In the genomic region with DNA sequence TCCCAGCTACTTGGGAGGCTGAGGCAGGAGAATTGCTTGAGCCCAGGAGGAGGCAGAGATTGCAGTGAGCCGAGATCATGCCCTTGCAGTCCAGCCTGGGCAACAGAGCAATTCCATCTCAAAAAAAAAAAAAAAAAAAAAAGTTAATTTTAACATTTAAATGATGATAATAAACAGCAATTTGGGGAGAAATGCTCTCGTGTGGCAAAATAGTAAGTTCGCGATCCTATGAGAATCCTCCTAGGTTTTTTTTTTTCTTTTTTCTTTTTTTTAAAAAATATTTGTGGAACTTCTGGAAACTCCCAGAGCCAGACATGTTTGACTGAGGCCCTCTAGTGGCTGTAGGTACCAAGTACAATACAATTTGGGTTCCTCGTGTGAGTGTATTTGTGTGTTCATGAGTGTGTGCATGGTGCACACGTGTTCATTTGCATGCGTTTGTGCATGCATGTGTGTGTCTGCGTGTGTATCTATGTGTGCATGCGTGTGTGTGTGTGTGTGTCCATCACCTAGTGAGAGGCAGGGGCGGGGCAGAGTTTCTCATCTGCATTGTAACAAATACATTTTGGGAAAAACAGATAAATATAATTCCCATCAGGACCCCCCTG, we compare ENCODE assay signal across 8 cellular contexts. TPM values are rescaled to one million over a fixed set of nuclear protein-coding genes. Genes with fewer than 3 reads are reported as not detected.
DNase-seq lines count a peak whose midpoint lies in the region; ATAC-seq and TF ChIP-seq lines count a peak whose summit lies in the region.

No MANE protein-coding gene starts in this region.

- no peaks in the 10 kb centered on the region for H3K36me3 ChIP-seq in SJCRH30

- H3K27me3 Mint-ChIP-seq in MCF 10A (ENCODE audit: insufficient read depth, unreplicated experiment) = no peaks in the 10 kb centered on the region

- no peaks in the 10 kb centered on the region for H3K27me3 ChIP-seq in SJCRH30

- CTCF ChIA-PET in MCF 10A (lab: Yijun Ruan, JAX) = interaction anchor here (0.6 to 2.8 kb wide), 21 partner anchors 8 to 358 kb away, joined by 3 to 12 read pairs (median 4); no protein-coding TSS in a partner anchor

- H3K4me3 Mint-ChIP-seq in MCF 10A (ENCODE audit: unreplicated experiment) = no peak overlapping the region
- no peak overlapping the region for H3K4me3 Mint-ChIP-seq in stimulated activated effector memory CD8-positive, alpha-beta T cell treated with anti-CD3 and anti-CD28 coated beads, Interleukin-12 subunit alpha, Interleukin-12 subunit beta, amount 100 ng/mL, for 72 hours

- H3K4me3 ChIP-seq in LNCaP clone FGC (ENCODE audit: low read depth, low read length) (no peak overlapping the region), SJCRH30 (no peak overlapping the region)

- DNase-seq in activated CD4-positive, CD25-positive, alpha-beta regulatory T cell treated with anti-CD3 and anti-CD28 coated beads, Interleukin-2, amount 50 U/mL, for 72 hours = no peak
- DNase-seq in LNCaP clone FGC (ENCODE audit: low read depth) (peak; percentile 45), SJCRH30 (peak; percentile 33 to 75), MCF 10A (ENCODE audit: unreplicated experiment) (peak; percentile 76), iris pigment epithelial cell (ENCODE audit: low read depth) (peak; percentile 65)
- DNase-seq in stimulated activated effector memory CD8-positive, alpha-beta T cell treated with anti-CD3 and anti-CD28 coated beads, Interleukin-12 subunit alpha, Interleukin-12 subunit beta, amount 100 ng/mL, for 72 hours (ENCODE audit: low spot score in 2 of 2) = peak in 1 of 2 donors; percentile 53

- peak; percentile 68 for TF ChIP-seq CTCF in LNCaP clone FGC (IDR thresholded peaks at IDR 0.05; ENCODE audit: control insufficient read depth, extremely low read depth, insufficient read depth)
- peak; percentile 78 for TF ChIP-seq CTCF in MCF 10A (IDR thresholded peaks at IDR 0.05; ENCODE audit: unreplicated experiment)

- POLR2A ChIA-PET in MCF 10A (lab: Yijun Ruan, JAX) = no interaction called here

- no peak overlapping the region for H3K27ac Mint-ChIP-seq in MCF 10A (ENCODE audit: low read depth, unreplicated experiment)
- H3K27ac Mint-ChIP-seq in stimulated activated effector memory CD8-positive, alpha-beta T cell treated with anti-CD3 and anti-CD28 coated beads, Interleukin-12 subunit alpha, Interleukin-12 subunit beta, amount 100 ng/mL, for 72 hours = no peak overlapping the region

- no peaks in the 10 kb centered on the region for H3K9me3 Mint-ChIP-seq in MCF 10A (ENCODE audit: unreplicated experiment)
- no peaks in the 10 kb centered on the region for H3K9me3 Mint-ChIP-seq in stimulated activated effector memory CD8-positive, alpha-beta T cell treated with anti-CD3 and anti-CD28 coated beads, Interleukin-12 subunit alpha, Interleukin-12 subunit beta, amount 100 ng/mL, for 72 hours

- ATAC-seq in activated CD4-positive, CD25-positive, alpha-beta regulatory T cell treated with anti-CD3 and anti-CD28 coated beads, Interleukin-2, amount 50 U/mL, for 24 hours = peak; percentile 48 to 68
- ATAC-seq in stimulated activated effector memory CD8-positive, alpha-beta T cell treated with anti-CD3 and anti-CD28 coated beads, Interleukin-12 subunit alpha, Interleukin-12 subunit beta, amount 100 ng/mL, for 72 hours = peak; percentile 56
- ATAC-seq in GM21367 (IDR thresholded peaks at IDR 0.05; ENCODE audit: unreplicated experiment) = no peak

- H3K4me1 ChIP-seq in SJCRH30 = peaks cover 10% of the 10 kb centered on the region

- peaks cover 12% of the 10 kb centered on the region for H3K4me1 Mint-ChIP-seq in MCF 10A (ENCODE audit: insufficient read depth, unreplicated experiment)
- peaks cover 6% of the 10 kb centered on the region for H3K4me1 Mint-ChIP-seq in stimulated activated effector memory CD8-positive, alpha-beta T cell treated with anti-CD3 and anti-CD28 coated beads, Interleukin-12 subunit alpha, Interleukin-12 subunit beta, amount 100 ng/mL, for 72 hours

- no peaks in the 10 kb centered on the region for H3K36me3 Mint-ChIP-seq in MCF 10A (ENCODE audit: insufficient read depth, unreplicated experiment)
- H3K36me3 Mint-ChIP-seq in stimulated activated effector memory CD8-positive, alpha-beta T cell treated with anti-CD3 and anti-CD28 coated beads, Interleukin-12 subunit alpha, Interleukin-12 subunit beta, amount 100 ng/mL, for 72 hours = no peaks in the 10 kb centered on the region

- intact Hi-C loops in MCF 10A (cut with micrococcal nuclease) = loop anchor here (1.0 to 2.0 kb wide), 4 partner anchors 62 to 235 kb away; partner anchors contain the start of genes LSM7, PLEKHJ1, SF3A2 and SPPL2B

- no TSS peak for BruUV-seq in MCF 10A (replicated peaks; lab: Mats Ljungman, UMichigan)

- no peak overlapping the region for H3K27ac ChIP-seq in SJCRH30

- H3K9me3 ChIP-seq in SJCRH30 (replicated peaks) = no peaks in the 10 kb centered on the region

RNA-seq across cellular contexts. Expression of gene TMPRSS9, which starts 31.2 kb away (rescaled TPM):
- total RNA-seq in SJCRH30 (2014; rRNA removed; shearing (Covaris generic)) = 0.04 TPM in 1 of 2 replicates, not detected in the other
- total RNA-seq in MCF 10A (2022) = not detected in 2 replicates

RNA-seq across cellular contexts. Expression of gene TIMM13, which starts 36.2 kb away (rescaled TPM):
- total RNA-seq in SJCRH30 (2014; rRNA removed; shearing (Covaris generic)) = 35.7 and 49.3 TPM in 2 replicates
- total RNA-seq in MCF 10A (2022) = 123 and 188 TPM in 2 replicates
